ENCODE assay signal across 25 cellular contexts in the genomic region with DNA sequence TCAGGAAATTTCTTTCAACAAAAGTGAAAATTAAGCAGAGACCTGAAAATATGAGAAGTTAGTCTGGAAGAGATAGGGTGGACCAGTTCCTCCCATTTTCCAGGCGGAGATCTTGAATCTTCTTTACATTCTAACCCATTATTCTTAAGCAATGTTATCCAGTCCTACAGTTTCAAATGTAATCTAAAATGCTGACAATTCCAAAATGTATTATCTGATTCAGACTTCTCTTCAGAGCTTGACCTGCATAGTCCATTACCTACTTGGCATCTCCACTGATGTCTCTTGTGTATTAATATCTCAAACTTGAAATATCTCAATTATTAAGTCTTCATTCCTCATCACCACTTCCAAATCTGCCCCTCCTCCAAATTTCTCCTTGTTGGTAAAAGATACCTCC.
"Had no signal": no experiment of that assay in that cellular context is flagged by ENCODE, and none has a peak within 500 bp of the region (broad histone marks: within the 10 kb centered on the region; RNA-seq: fewer than 3 reads in every experiment).

No MANE protein-coding gene starts in this region.

- ATAC-seq: stimulated activated effector memory CD8-positive, alpha-beta T cell treated with anti-CD3 and anti-CD28 coated beads, Interleukin-12 subunit alpha, Interleukin-12 subunit beta, amount 100 ng/mL, for 72 hours; stimulated activated memory B cell treated with anti-CD40 and anti-IgM and Interleukin-4, amounts not matched to agents 10 μg/mL and 1 μg/mL and 100 μg/mL, for 72 hours; stimulated activated naive B cell treated with anti-CD40 and anti-IgM and Interleukin-4, amounts not matched to agents 10 μg/mL and 1 μg/mL and 100 μg/mL, for 72 hours; stimulated activated naive CD8-positive, alpha-beta T cell treated with anti-CD3 and anti-CD28 coated beads, Interleukin-15, Interleukin-2, amounts not matched to agents 100 U/mL and 50 U/mL, for 24 hours; upper lobe of right lung had no signal

- H3K36me3 ChIP-seq: stomach, suprapubic skin, thoracic aorta, tibial artery, tibial nerve, transverse colon, upper lobe of left lung, upper lobe of right lung, uterus, vagina had no signal

- H3K4me3 ChIP-seq: stomach, suprapubic skin, testis, thoracic aorta, tibial artery, tibial nerve, transverse colon, upper lobe of left lung, upper lobe of right lung, uterus, vagina had no signal

- H3K4me1 ChIP-seq: stomach, suprapubic skin, testis, tibial artery, tibial nerve, transverse colon, upper lobe of left lung, upper lobe of right lung, uterus, vagina had no signal

- H3K27me3 ChIP-seq: stomach, suprapubic skin, testis, tibial artery, tibial nerve, transverse colon, upper lobe of left lung, upper lobe of right lung, uterus, vagina had no signal

- DNase-seq: stimulated activated CD4-positive, alpha-beta T cell treated with anti-CD3 and anti-CD28 coated beads, Interleukin-2, amount 100 ng/mL, for 48 hours; stimulated activated CD4-positive, alpha-beta T cell treated with anti-CD3 and anti-CD28 coated beads, Interleukin-4, amount 100 ng/mL, for 1 hour; stimulated activated CD4-positive, alpha-beta T cell treated with anti-CD3 and anti-CD28 coated beads, Interleukin-4, amount 100 ng/mL, for 24 hours; stimulated activated CD4-positive, alpha-beta T cell treated with anti-CD3 and anti-CD28 coated beads, Interleukin-4, amount 100 ng/mL, for 4 hours; stimulated activated CD8-positive, alpha-beta memory T cell treated with anti-CD3 and anti-CD28 coated beads, Interleukin-4, amount 100 ng/mL, for 48 hours; stimulated activated naive B cell treated with anti-CD40 and anti-IgM and Interleukin-4, amounts not matched to agents 10 μg/mL and 1 μg/mL and 100 μg/mL, for 72 hours; stimulated activated naive CD4-positive, alpha-beta T cell; stimulated activated naive CD4-positive, alpha-beta T cell treated with Interleukin-2 at 50 U/mL for 16 hours; stimulated activated naive CD8-positive, alpha-beta T cell treated with anti-CD3 and anti-CD28 coated beads, Interleukin-15, amount 100 ng/mL, for 72 hours; stimulated activated naive CD8-positive, alpha-beta T cell treated with anti-CD3 and anti-CD28 coated beads, Interleukin-15, Interleukin-2, amounts not matched to agents 100 U/mL and 50 U/mL, for 24 hours; stomach; substantia nigra; testis; tibial artery; transverse colon; upper lobe of left lung; upper lobe of right lung; uterus had no signal

- H3K9me3 ChIP-seq: stomach, suprapubic skin, testis, thoracic aorta, tibial artery, transverse colon, upper lobe of left lung, upper lobe of right lung, uterus, vagina had no signal

- FAIRE-seq: urothelium cell line had no signal

- H3K27ac ChIP-seq: stomach, suprapubic skin, testis, thoracic aorta, tibial artery, tibial nerve, transverse colon, upper lobe of left lung, upper lobe of right lung, uterus, vagina had no signal
